Comparison of ENCODE assay signal across 16 cellular contexts in the genomic region with DNA sequence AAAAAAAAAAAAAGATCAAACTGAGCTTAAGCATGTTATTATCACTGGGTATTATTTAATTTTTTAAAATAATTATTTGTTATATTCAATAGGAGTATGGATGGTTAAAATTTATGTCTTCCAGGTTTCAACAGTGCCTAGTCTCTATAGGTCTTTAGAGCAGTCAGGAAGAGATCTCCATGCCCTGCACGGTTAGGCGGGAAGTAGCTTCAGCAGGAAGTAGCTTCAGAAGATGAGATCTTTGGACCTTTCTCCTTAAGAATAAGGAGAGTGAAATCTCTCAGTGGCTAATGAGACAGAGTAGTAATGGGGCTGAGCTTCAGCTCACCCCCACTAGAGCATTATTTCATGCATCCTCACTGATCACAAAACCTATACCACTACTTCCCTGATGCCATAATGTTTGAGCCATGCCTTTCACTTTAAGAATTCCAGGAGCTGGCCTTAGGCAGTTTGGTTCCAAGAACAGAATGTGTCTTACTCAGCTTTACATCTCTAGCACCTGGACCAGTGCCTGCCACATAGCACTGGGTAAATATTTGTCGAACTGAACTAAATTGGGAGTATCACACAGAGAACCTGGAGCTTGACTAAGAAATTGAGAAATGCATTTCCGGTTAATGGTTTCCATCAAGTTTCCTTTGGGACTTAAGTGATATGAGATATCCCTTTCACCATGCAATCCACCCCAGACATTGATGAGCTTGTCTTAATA. TPM values are rescaled to one million over a fixed set of nuclear protein-coding genes. Genes with fewer than 3 reads are reported as not detected.
A peak's percentile ranks its signal among the peaks of the same experiment; 100 is the strongest.
DNase-seq lines count a peak whose midpoint lies in the region; ATAC-seq and TF ChIP-seq lines count a peak whose summit lies in the region.
"Had no signal": no experiment of that assay in that cellular context is flagged by ENCODE, and none has a peak within 500 bp of the region (broad histone marks: within the 10 kb centered on the region; RNA-seq: fewer than 3 reads in every experiment).

No MANE protein-coding gene starts in this region.

- H3K4me1 ChIP-seq in transverse colon = peaks cover 0 to 21% (median 9%) of the 10 kb centered on the region in 4 donors
- H3K4me1 ChIP-seq: right lobe of liver had no signal

- ATAC-seq in HG02798 (IDR thresholded peaks at IDR 0.05; ENCODE audit: poor library complexity, unreplicated experiment) = no peak

- POLR2A ChIA-PET in RWPE1 (lab: Yijun Ruan, JAX; ENCODE audit: low non-redundant PET) = interaction anchor here (0.7 kb wide), 1 partner anchor 8 kb away, joined by 5 read pairs; no protein-coding TSS in a partner anchor

- 40 to 48% methylated on average over 2 to 4 of the region's 4 CpGs for WGBS in transverse colon (ENCODE audit: low coverage in 1 of 2), 2 donors

- H3K27ac ChIP-seq in RWPE1 (peak overlapping the region; percentile 38; the same call in 1 of the 2 replicates), transverse colon (peak overlapping the region; percentile 55 to 71 (median 64))
- H3K27ac ChIP-seq: right lobe of liver, suprapubic skin had no signal

- CTCF ChIA-PET in RWPE1 (lab: Yijun Ruan, JAX) = no interaction called here

- no peak for TF ChIP-seq CTCF in RWPE1 (conservative IDR thresholded peaks at IDR 0.05; ENCODE audit: low read depth)
- TF ChIP-seq CTCF in transverse colon (IDR thresholded peaks at IDR 0.05) = no peak

- H3K9me3 ChIP-seq in transverse colon = peaks cover 0 to 3% of the 10 kb centered on the region in 2 donors
- H3K9me3 ChIP-seq: right lobe of liver, suprapubic skin had no signal

- in situ Hi-C loops in transverse colon (cut with MboI; ENCODE audit: low pct_ligation_motif_present in 1 of 4, low pct_unique_long_range_greater_than_20kb in 1 of 4, low sequenced_read_pairs in 3 of 4) = no loop called here

- H3K36me3 ChIP-seq in transverse colon = no peaks in the 10 kb centered on the region
- H3K36me3 ChIP-seq: right lobe of liver, suprapubic skin had no signal

- no peak overlapping the region for H3K4me3 ChIP-seq in transverse colon
- H3K4me3 ChIP-seq: right lobe of liver, suprapubic skin had no signal

- TF ChIP-seq POLR2A in transverse colon (IDR thresholded peaks at IDR 0.05) = no peak

- intact Hi-C loops in transverse colon (cut with DNase I; ENCODE audit: low total_unique reads) = no loop called here

- DNase-seq in NCI-H748 (lab: John Stamatoyannopoulos, UW; ENCODE audit: unreplicated experiment) (peak; percentile 32), NCI-H748 treated with DMSO at 0.1 percent for 48 hours (lab: John Stamatoyannopoulos, UW) (no peak), RWPE1 (ENCODE audit: low spot score) (peak; percentile 57), kidney tubule cell (ENCODE audit: low spot score) (peak; percentile 6), transverse colon (peak; percentile 65), putamen (ENCODE audit: low spot score) (no peak), NCI-H1436 treated with DMSO at 0.1 percent for 48 hours (lab: John Stamatoyannopoulos, UW) (no peak)
- DNase-seq: activated effector memory CD4-positive, alpha-beta T cell treated with Interleukin-2 at 50 U/mL for 16 hours; CD8-positive, alpha-beta memory T cell; H9; NCI-H2171; right lobe of liver; stimulated activated CD4-positive, alpha-beta T cell treated with anti-CD3 and anti-CD28 coated beads, Interleukin-2, amount 100 ng/mL, for 24 hours; SW 1271 had no signal

- TF ChIP-seq EP300 in transverse colon (IDR thresholded peaks at IDR 0.05; ENCODE audit: low read depth) = peak; percentile 69

- no peaks in the 10 kb centered on the region for H3K27me3 ChIP-seq in transverse colon
- H3K27me3 ChIP-seq: right lobe of liver, suprapubic skin had no signal

RNA-seq across cellular contexts. Expression of gene SCPEP1, which starts 43.5 kb away (rescaled TPM):
- 10 to 100 TPM; 13.1 to 39.7 (median 20.3) TPM for total RNA-seq in transverse colon

Comparison
In these comparisons a context has a peak if more than half of its experiments do, and no peak if none do; other contexts are left out.
1. DNase-seq: peak in NCI-H748 (single experiment), RWPE1 (single experiment), kidney tubule cell (single experiment) and transverse colon (single experiment); none in NCI-H748 treated with DMSO at 0.1 percent for 48 hours (single experiment), putamen (single experiment) and NCI-H1436 treated with DMSO at 0.1 percent for 48 hours (single experiment).